In genomic region chr4:75858721-75859120, GRCh38 we compare ENCODE assay signal across 27 cellular contexts. TPM values are rescaled to one million over a fixed set of nuclear protein-coding genes. Genes with fewer than 3 reads are reported as not detected.
"Had no signal": no experiment of that assay in that cellular context is flagged by ENCODE, and none has a peak within 500 bp of the region (broad histone marks: within the 10 kb centered on the region; RNA-seq: fewer than 3 reads in every experiment).

No MANE protein-coding gene starts in this region.

- H3K27ac ChIP-seq: stomach, suprapubic skin, testis, thoracic aorta, thyroid gland, tibial artery, tibial nerve, transverse colon, upper lobe of left lung, upper lobe of right lung, uterus, vagina had no signal

- H3K4me3 ChIP-seq: stomach, suprapubic skin, testis, thoracic aorta, thyroid gland, tibial artery, tibial nerve, transverse colon, upper lobe of left lung, upper lobe of right lung, uterus, vagina had no signal

- DNase-seq: stimulated activated CD4-positive, alpha-beta T cell treated with anti-CD3 and anti-CD28 coated beads, Interleukin-2, amount 100 ng/mL, for 48 hours; stimulated activated CD4-positive, alpha-beta T cell treated with anti-CD3 and anti-CD28 coated beads, Interleukin-4, amount 100 ng/mL, for 1 hour; stimulated activated CD4-positive, alpha-beta T cell treated with anti-CD3 and anti-CD28 coated beads, Interleukin-4, amount 100 ng/mL, for 24 hours; stimulated activated CD4-positive, alpha-beta T cell treated with anti-CD3 and anti-CD28 coated beads, Interleukin-4, amount 100 ng/mL, for 4 hours; stimulated activated CD8-positive, alpha-beta memory T cell treated with anti-CD3 and anti-CD28 coated beads, Interleukin-4, amount 100 ng/mL, for 48 hours; stimulated activated naive B cell treated with anti-CD40 and anti-IgM and Interleukin-4, amounts not matched to agents 10 μg/mL and 1 μg/mL and 100 μg/mL, for 72 hours; stimulated activated naive CD4-positive, alpha-beta T cell; stimulated activated naive CD4-positive, alpha-beta T cell treated with Interleukin-2 at 50 U/mL for 16 hours; stimulated activated naive CD8-positive, alpha-beta T cell treated with anti-CD3 and anti-CD28 coated beads, Interleukin-15, amount 100 ng/mL, for 72 hours; stimulated activated naive CD8-positive, alpha-beta T cell treated with anti-CD3 and anti-CD28 coated beads, Interleukin-15, Interleukin-2, amounts not matched to agents 100 U/mL and 50 U/mL, for 24 hours; stomach; substantia nigra; testis; thyroid gland; tibial artery; transverse colon; upper lobe of right lung; uterus had no signal

- H3K4me1 ChIP-seq: stomach, suprapubic skin, testis, thyroid gland, tibial artery, tibial nerve, transverse colon, upper lobe of left lung, upper lobe of right lung, uterus, vagina had no signal

- ATAC-seq: stimulated activated effector memory CD8-positive, alpha-beta T cell treated with anti-CD3 and anti-CD28 coated beads, Interleukin-12 subunit alpha, Interleukin-12 subunit beta, amount 100 ng/mL, for 72 hours; stimulated activated memory B cell treated with anti-CD40 and anti-IgM and Interleukin-4, amounts not matched to agents 10 μg/mL and 1 μg/mL and 100 μg/mL, for 72 hours; stimulated activated naive B cell treated with anti-CD40 and anti-IgM and Interleukin-4, amounts not matched to agents 10 μg/mL and 1 μg/mL and 100 μg/mL, for 72 hours; stimulated activated naive CD8-positive, alpha-beta T cell treated with anti-CD3 and anti-CD28 coated beads, Interleukin-15, amount 100 ng/mL, for 72 hours; stimulated activated naive CD8-positive, alpha-beta T cell treated with anti-CD3 and anti-CD28 coated beads, Interleukin-15, Interleukin-2, amounts not matched to agents 100 U/mL and 50 U/mL, for 24 hours; upper lobe of right lung had no signal

- H3K36me3 ChIP-seq: stomach, suprapubic skin, thoracic aorta, thyroid gland, tibial artery, tibial nerve, transverse colon, upper lobe of left lung, upper lobe of right lung, uterus, vagina had no signal

- H3K27me3 ChIP-seq: suprapubic skin, testis, thyroid gland, tibial artery, tibial nerve, transverse colon, upper lobe of left lung, upper lobe of right lung, uterus, vagina had no signal

- H3K9me3 ChIP-seq: stomach, suprapubic skin, testis, thoracic aorta, thyroid gland, tibial nerve, transverse colon, upper lobe of left lung, upper lobe of right lung, uterus, vagina had no signal

RNA-seq across cellular contexts. Expression of gene PPEF2, which starts 43.5 kb away (rescaled TPM):
- total RNA-seq: stomach, suprapubic skin, thyroid gland, upper lobe of left lung, upper lobe of right lung, ureter, urinary bladder, vagina had no signal
- polyA plus RNA-seq: stomach, urinary bladder had no signal
